In genomic region chr14:66440806-66441205, GRCh38 we compare ENCODE assay signal across 5 cellular contexts.
"Had no signal": no experiment of that assay in that cellular context is flagged by ENCODE, and none has a peak within 500 bp of the region (broad histone marks: within the 10 kb centered on the region; RNA-seq: fewer than 3 reads in every experiment).

No MANE protein-coding gene starts in this region.

- DNase-seq: H9, HCEC 1CT, KBM-7 had no signal

- ATAC-seq: GM23338, HepG2 had no signal
